ENCODE assay signal across 1 cellular context in the genomic region with DNA sequence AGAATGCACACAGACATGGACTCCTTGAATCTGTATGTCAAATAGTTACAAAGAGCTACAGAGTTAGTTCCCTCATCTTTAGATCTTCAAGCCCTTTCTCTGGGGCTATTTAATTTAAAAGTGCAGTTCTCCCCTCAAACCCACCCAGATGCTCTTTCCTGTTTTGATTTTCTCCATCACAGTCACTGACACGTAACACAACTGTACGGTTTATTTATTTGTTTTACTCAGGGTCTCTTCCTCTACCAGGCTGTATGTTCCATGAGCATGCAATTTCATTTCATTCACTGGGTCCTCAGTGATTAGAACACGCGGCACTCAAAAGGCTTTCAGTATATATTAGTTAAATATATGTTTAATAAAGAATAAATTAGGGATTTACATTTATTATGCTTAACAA.
TF ChIP-seq lines count a peak whose summit lies in the region.

No MANE protein-coding gene starts in this region.

TF ChIP-seq in HepG2, 621 proteins besides CTCF, POLR2A, EP300 and RAD21 (continued from another document):
- TF ChIP-seq, protein P1, sequence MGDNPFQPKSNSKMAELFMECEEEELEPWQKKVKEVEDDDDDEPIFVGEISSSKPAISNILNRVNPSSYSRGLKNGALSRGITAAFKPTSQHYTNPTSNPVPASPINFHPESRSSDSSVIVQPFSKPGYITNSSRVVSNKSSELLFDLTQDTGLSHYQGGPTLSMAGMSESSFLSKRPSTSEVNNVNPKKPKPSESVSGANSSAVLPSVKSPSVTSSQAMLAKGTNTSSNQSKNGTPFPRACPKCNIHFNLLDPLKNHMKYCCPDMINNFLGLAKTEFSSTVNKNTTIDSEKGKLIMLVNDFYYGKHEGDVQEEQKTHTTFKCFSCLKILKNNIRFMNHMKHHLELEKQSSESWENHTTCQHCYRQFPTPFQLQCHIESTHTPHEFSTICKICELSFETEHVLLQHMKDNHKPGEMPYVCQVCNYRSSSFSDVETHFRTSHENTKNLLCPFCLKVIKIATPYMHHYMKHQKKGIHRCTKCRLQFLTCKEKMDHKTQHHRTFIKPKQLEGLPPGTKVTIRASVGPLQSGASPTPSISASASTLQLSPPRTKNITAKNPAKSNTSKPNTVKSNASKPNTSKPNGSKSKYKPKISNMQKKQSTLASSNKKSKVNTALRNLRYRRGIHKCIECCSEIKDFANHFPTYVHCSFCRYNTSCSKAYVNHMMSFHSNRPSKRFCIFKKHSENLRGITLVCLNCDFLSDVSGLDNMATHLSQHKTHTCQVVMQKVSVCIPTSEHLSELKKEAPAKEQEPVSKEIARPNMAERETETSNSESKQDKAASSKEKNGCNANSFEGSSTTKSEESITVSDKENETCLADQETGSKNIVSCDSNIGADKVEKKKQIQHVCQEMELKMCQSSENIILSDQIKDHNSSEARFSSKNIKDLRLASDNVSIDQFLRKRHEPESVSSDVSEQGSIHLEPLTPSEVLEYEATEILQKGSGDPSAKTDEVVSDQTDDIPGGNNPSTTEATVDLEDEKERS (CRISPR knock-in tag; IDR thresholded peaks at IDR 0.05), result no peak
- TF ChIP-seq, protein P2, sequence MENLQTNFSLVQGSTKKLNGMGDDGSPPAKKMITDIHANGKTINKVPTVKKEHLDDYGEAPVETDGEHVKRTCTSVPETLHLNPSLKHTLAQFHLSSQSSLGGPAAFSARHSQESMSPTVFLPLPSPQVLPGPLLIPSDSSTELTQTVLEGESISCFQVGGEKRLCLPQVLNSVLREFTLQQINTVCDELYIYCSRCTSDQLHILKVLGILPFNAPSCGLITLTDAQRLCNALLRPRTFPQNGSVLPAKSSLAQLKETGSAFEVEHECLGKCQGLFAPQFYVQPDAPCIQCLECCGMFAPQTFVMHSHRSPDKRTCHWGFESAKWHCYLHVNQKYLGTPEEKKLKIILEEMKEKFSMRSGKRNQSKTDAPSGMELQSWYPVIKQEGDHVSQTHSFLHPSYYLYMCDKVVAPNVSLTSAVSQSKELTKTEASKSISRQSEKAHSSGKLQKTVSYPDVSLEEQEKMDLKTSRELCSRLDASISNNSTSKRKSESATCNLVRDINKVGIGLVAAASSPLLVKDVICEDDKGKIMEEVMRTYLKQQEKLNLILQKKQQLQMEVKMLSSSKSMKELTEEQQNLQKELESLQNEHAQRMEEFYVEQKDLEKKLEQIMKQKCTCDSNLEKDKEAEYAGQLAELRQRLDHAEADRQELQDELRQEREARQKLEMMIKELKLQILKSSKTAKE (CRISPR knock-in tag; IDR thresholded peaks at IDR 0.05; ENCODE audit: borderline replicate concordance), result no peak
- TF ChIP-seq PCBP2 (optimal IDR thresholded peaks at IDR 0.05; ENCODE audit: low read depth, low read length, poor library complexity, severe bottlenecking) (no peak), NCOA5 (CRISPR knock-in tag; IDR thresholded peaks at IDR 0.05) (no peak), ZNF446 (CRISPR knock-in tag; IDR thresholded peaks at IDR 0.05) (no peak), CREB1 (IDR thresholded peaks at IDR 0.05) (no peak), CREB1 (CRISPR knock-in tag; IDR thresholded peaks at IDR 0.05) (no peak), CREM (IDR thresholded peaks at IDR 0.05) (no peak), CREM (CRISPR knock-in tag; IDR thresholded peaks at IDR 0.05) (no peak), MEIS1 (CRISPR knock-in tag; IDR thresholded peaks at IDR 0.05; ENCODE audit: borderline replicate concordance) (no peak), KAT8 (CRISPR knock-in tag; IDR thresholded peaks at IDR 0.05) (no peak)
- TF ChIP-seq, protein P3, sequence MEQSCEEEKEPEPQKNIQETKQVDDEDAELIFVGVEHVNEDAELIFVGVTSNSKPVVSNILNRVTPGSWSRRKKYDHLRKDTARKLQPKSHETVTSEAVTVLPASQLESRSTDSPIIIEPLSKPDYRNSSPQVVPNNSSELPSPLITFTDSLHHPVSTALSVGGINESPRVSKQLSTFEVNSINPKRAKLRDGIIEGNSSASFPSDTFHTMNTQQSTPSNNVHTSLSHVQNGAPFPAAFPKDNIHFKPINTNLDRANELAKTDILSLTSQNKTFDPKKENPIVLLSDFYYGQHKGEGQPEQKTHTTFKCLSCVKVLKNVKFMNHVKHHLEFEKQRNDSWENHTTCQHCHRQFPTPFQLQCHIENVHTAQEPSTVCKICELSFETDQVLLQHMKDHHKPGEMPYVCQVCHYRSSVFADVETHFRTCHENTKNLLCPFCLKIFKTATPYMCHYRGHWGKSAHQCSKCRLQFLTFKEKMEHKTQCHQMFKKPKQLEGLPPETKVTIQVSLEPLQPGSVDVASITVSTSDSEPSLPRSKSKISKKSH (CRISPR knock-in tag; IDR thresholded peaks at IDR 0.05; ENCODE audit: borderline replicate concordance), result no peak
- TF ChIP-seq, protein P4, sequence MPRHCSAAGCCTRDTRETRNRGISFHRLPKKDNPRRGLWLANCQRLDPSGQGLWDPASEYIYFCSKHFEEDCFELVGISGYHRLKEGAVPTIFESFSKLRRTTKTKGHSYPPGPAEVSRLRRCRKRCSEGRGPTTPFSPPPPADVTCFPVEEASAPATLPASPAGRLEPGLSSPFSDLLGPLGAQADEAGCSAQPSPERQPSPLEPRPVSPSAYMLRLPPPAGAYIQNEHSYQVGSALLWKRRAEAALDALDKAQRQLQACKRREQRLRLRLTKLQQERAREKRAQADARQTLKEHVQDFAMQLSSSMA (CRISPR knock-in tag; IDR thresholded peaks at IDR 0.05), result no peak
